Comparison of ENCODE assay signal across 20 cellular contexts in the genomic region with DNA sequence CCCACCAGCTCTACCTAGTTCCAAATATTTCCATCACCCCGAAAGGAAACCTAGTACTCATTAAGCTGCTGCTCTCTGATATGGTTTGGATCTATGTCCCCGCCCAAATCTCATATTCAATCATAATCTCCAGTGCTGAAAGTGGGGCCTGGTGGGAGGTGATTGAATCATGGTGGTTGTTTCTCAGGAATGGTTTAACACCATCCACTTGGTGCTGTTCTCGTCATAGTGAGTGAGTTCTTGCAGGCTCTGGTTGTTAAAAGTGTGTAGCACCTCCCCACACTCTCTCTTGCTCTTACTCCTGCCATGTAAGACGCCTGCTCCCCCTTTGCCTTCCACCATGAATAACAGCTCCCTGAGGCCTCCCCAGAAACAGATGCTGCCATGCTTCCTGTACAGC. TPM values are rescaled to one million over a fixed set of nuclear protein-coding genes. Genes with fewer than 3 reads are reported as not detected.
DNase-seq lines count a peak whose midpoint lies in the region; ATAC-seq and TF ChIP-seq lines count a peak whose summit lies in the region.
"Had no signal": no experiment of that assay in that cellular context is flagged by ENCODE, and none has a peak within 500 bp of the region (broad histone marks: within the 10 kb centered on the region; RNA-seq: fewer than 3 reads in every experiment).

No MANE protein-coding gene starts in this region.

- no peak overlapping the region for H3K27ac ChIP-seq in dorsolateral prefrontal cortex

- no peak overlapping the region for H3K4me3 ChIP-seq in dorsolateral prefrontal cortex
- H3K4me3 ChIP-seq: GM23338, K562 had no signal

- H3K4me3 Mint-ChIP-seq in activated naive CD4-positive, alpha-beta T cell treated with anti-CD3 and anti-CD28 coated beads for 36 hours, result no peak overlapping the region
- H3K4me3 Mint-ChIP-seq in activated naive CD4-positive, alpha-beta T cell treated with anti-CD3 and anti-CD28 coated beads, Interleukin-2, amount 10 ng/mL, durations not matched to agents 7 days and 5 days, result no peak overlapping the region
- H3K4me3 Mint-ChIP-seq in activated naive CD8-positive, alpha-beta T cell treated with anti-CD3 and anti-CD28 coated beads for 36 hours, result no peak overlapping the region
- no peak overlapping the region for H3K4me3 Mint-ChIP-seq in stimulated activated effector memory CD8-positive, alpha-beta T cell treated with anti-CD3 and anti-CD28 coated beads, Interleukin-12 subunit alpha, Interleukin-12 subunit beta, amount 100 ng/mL, for 72 hours
- H3K4me3 Mint-ChIP-seq: CD4-positive, alpha-beta T cell; GM23338 had no signal

- TF ChIP-seq CTCF in dorsolateral prefrontal cortex (IDR thresholded peaks at IDR 0.05 in 54 of 56, conservative IDR thresholded peaks at IDR 0.05 in 2 of 56; ENCODE audit: low read depth in 1 of 56, partially characterized antibody in 56 of 56), result no peak

- CTCF ChIA-PET in activated naive CD4-positive, alpha-beta T cell treated with anti-CD3 and anti-CD28 coated beads for 36 hours (lab: Charles Lee), result interaction anchor here (1.3 kb wide), 1 partner anchor 11 kb away, joined by 4 read pairs; no protein-coding TSS in a partner anchor
- CTCF ChIA-PET in activated naive CD4-positive, alpha-beta T cell treated with anti-CD3 and anti-CD28 coated beads, Interleukin-2, amount 10 ng/mL, durations not matched to agents 7 days and 5 days (lab: Charles Lee), result interaction anchor here (0.6 kb wide), 1 partner anchor 56 kb away, joined by 3 read pairs; no protein-coding TSS in a partner anchor

- no peaks in the 10 kb centered on the region for H3K27me3 ChIP-seq in dorsolateral prefrontal cortex
- H3K27me3 ChIP-seq: BE2C had no signal

- DNase-seq in activated CD4-positive, alpha-beta T cell treated with anti-CD3 and anti-CD28 coated beads for 24 hours (ENCODE audit: low read depth in 2 of 2), result peak; percentile 3 to 11
- no peak for DNase-seq in activated CD4-positive, alpha-beta T cell treated with anti-CD3 and anti-CD28 coated beads for 1 hour
- peak; percentile 38 for DNase-seq in activated naive CD4-positive, alpha-beta T cell treated with anti-CD3 and anti-CD28 coated beads for 36 hours
- no peak for DNase-seq in activated naive CD4-positive, alpha-beta T cell treated with anti-CD3 and anti-CD28 coated beads, Interleukin-2, amount 10 ng/mL, durations not matched to agents 7 days and 5 days
- DNase-seq in activated naive CD8-positive, alpha-beta T cell treated with anti-CD3 and anti-CD28 coated beads for 36 hours, result peak; percentile 5
- no peak for DNase-seq in stimulated activated effector memory CD8-positive, alpha-beta T cell treated with anti-CD3 and anti-CD28 coated beads, Interleukin-12 subunit alpha, Interleukin-12 subunit beta, amount 100 ng/mL, for 72 hours (ENCODE audit: low spot score in 2 of 2)
- DNase-seq in dorsolateral prefrontal cortex (no peak), germinal center (ENCODE audit: low spot score) (no peak)
- DNase-seq: 8988T; BE2C; CD4-positive, alpha-beta T cell; EL; NCI-H1417 treated with DMSO at 0.1 percent for 48 hours; NCI-H2029; NCI-H2171; NCI-H446; NCI-H69 had no signal

- no peaks in the 10 kb centered on the region for H3K27me3 Mint-ChIP-seq in activated naive CD4-positive, alpha-beta T cell treated with anti-CD3 and anti-CD28 coated beads for 36 hours (ENCODE audit: low read depth)
- H3K27me3 Mint-ChIP-seq in activated naive CD4-positive, alpha-beta T cell treated with anti-CD3 and anti-CD28 coated beads, Interleukin-2, amount 10 ng/mL, durations not matched to agents 7 days and 5 days, result no peaks in the 10 kb centered on the region
- H3K27me3 Mint-ChIP-seq in activated naive CD8-positive, alpha-beta T cell treated with anti-CD3 and anti-CD28 coated beads for 36 hours, result no peaks in the 10 kb centered on the region
- H3K27me3 Mint-ChIP-seq: CD4-positive, alpha-beta T cell had no signal

- ATAC-seq in stimulated activated effector memory CD8-positive, alpha-beta T cell treated with anti-CD3 and anti-CD28 coated beads, Interleukin-12 subunit alpha, Interleukin-12 subunit beta, amount 100 ng/mL, for 72 hours, result peak; percentile 96
- ATAC-seq: GM23338, HCT116, K562 had no signal

- no peaks in the 10 kb centered on the region for H3K36me3 Mint-ChIP-seq in activated naive CD4-positive, alpha-beta T cell treated with anti-CD3 and anti-CD28 coated beads for 36 hours (ENCODE audit: low read depth)
- peaks cover 2% of the 10 kb centered on the region for H3K36me3 Mint-ChIP-seq in activated naive CD4-positive, alpha-beta T cell treated with anti-CD3 and anti-CD28 coated beads, Interleukin-2, amount 10 ng/mL, durations not matched to agents 7 days and 5 days
- H3K36me3 Mint-ChIP-seq in activated naive CD8-positive, alpha-beta T cell treated with anti-CD3 and anti-CD28 coated beads for 36 hours, result no peaks in the 10 kb centered on the region
- H3K36me3 Mint-ChIP-seq in stimulated activated effector memory CD8-positive, alpha-beta T cell treated with anti-CD3 and anti-CD28 coated beads, Interleukin-12 subunit alpha, Interleukin-12 subunit beta, amount 100 ng/mL, for 72 hours, result no peaks in the 10 kb centered on the region

- H3K4me1 Mint-ChIP-seq in activated naive CD4-positive, alpha-beta T cell treated with anti-CD3 and anti-CD28 coated beads for 36 hours (ENCODE audit: low read depth), result peaks cover 13% of the 10 kb centered on the region
- no peaks in the 10 kb centered on the region for H3K4me1 Mint-ChIP-seq in activated naive CD4-positive, alpha-beta T cell treated with anti-CD3 and anti-CD28 coated beads, Interleukin-2, amount 10 ng/mL, durations not matched to agents 7 days and 5 days
- H3K4me1 Mint-ChIP-seq in activated naive CD8-positive, alpha-beta T cell treated with anti-CD3 and anti-CD28 coated beads for 36 hours, result peaks cover 10% of the 10 kb centered on the region
- H3K4me1 Mint-ChIP-seq in stimulated activated effector memory CD8-positive, alpha-beta T cell treated with anti-CD3 and anti-CD28 coated beads, Interleukin-12 subunit alpha, Interleukin-12 subunit beta, amount 100 ng/mL, for 72 hours, result peaks cover 11% of the 10 kb centered on the region
- H3K4me1 Mint-ChIP-seq: GM23338 had no signal

- H3K9me3 Mint-ChIP-seq in activated naive CD4-positive, alpha-beta T cell treated with anti-CD3 and anti-CD28 coated beads for 36 hours, result no peaks in the 10 kb centered on the region
- H3K9me3 Mint-ChIP-seq in activated naive CD4-positive, alpha-beta T cell treated with anti-CD3 and anti-CD28 coated beads, Interleukin-2, amount 10 ng/mL, durations not matched to agents 7 days and 5 days, result no peaks in the 10 kb centered on the region
- H3K9me3 Mint-ChIP-seq in activated naive CD8-positive, alpha-beta T cell treated with anti-CD3 and anti-CD28 coated beads for 36 hours, result no peaks in the 10 kb centered on the region
- H3K9me3 Mint-ChIP-seq in stimulated activated effector memory CD8-positive, alpha-beta T cell treated with anti-CD3 and anti-CD28 coated beads, Interleukin-12 subunit alpha, Interleukin-12 subunit beta, amount 100 ng/mL, for 72 hours, result no peaks in the 10 kb centered on the region
- H3K9me3 Mint-ChIP-seq: CD4-positive, alpha-beta T cell; GM23338 had no signal

- H3K27ac Mint-ChIP-seq in activated naive CD4-positive, alpha-beta T cell treated with anti-CD3 and anti-CD28 coated beads for 36 hours, result no peak overlapping the region
- no peak overlapping the region for H3K27ac Mint-ChIP-seq in activated naive CD4-positive, alpha-beta T cell treated with anti-CD3 and anti-CD28 coated beads, Interleukin-2, amount 10 ng/mL, durations not matched to agents 7 days and 5 days
- H3K27ac Mint-ChIP-seq in activated naive CD8-positive, alpha-beta T cell treated with anti-CD3 and anti-CD28 coated beads for 36 hours, result peak overlapping the region; percentile 15
- H3K27ac Mint-ChIP-seq in stimulated activated effector memory CD8-positive, alpha-beta T cell treated with anti-CD3 and anti-CD28 coated beads, Interleukin-12 subunit alpha, Interleukin-12 subunit beta, amount 100 ng/mL, for 72 hours, result no peak overlapping the region
- H3K27ac Mint-ChIP-seq: CD4-positive, alpha-beta T cell; GM23338 had no signal

- intact Hi-C loops in activated naive CD4-positive, alpha-beta T cell treated with anti-CD3 and anti-CD28 coated beads for 36 hours (cut with micrococcal nuclease), result no loop called here
- intact Hi-C loops in dorsolateral prefrontal cortex (cut with DNase I), result no loop called here

RNA-seq across cellular contexts. Expression of a gene that starts 43.4 kb away (rescaled TPM):
- 10 to 100 TPM; 45.8 to 50.1 TPM for total RNA-seq in activated naive CD4-positive, alpha-beta T cell treated with anti-CD3 and anti-CD28 coated beads for 36 hours
- total RNA-seq in activated naive CD8-positive, alpha-beta T cell treated with anti-CD3 and anti-CD28 coated beads for 36 hours, result 10 to 100 TPM; 66.3 to 66.8 TPM
- 10 to 100 TPM; 25.6 to 57.8 (median 42.3) TPM for total RNA-seq in dorsolateral prefrontal cortex

Comparison
In these comparisons a context has a peak if more than half of its experiments do, and no peak if none do; other contexts are left out.
1. DNase-seq: peak in activated CD4-positive, alpha-beta T cell treated with anti-CD3 and anti-CD28 coated beads for 24 hours (2 of 2), activated naive CD4-positive, alpha-beta T cell treated with anti-CD3 and anti-CD28 coated beads for 36 hours (single experiment) and activated naive CD8-positive, alpha-beta T cell treated with anti-CD3 and anti-CD28 coated beads for 36 hours (single experiment); none in activated CD4-positive, alpha-beta T cell treated with anti-CD3 and anti-CD28 coated beads for 1 hour (single experiment), activated naive CD4-positive, alpha-beta T cell treated with anti-CD3 and anti-CD28 coated beads, Interleukin-2, amount 10 ng/mL, durations not matched to agents 7 days and 5 days (single experiment), stimulated activated effector memory CD8-positive, alpha-beta T cell treated with anti-CD3 and anti-CD28 coated beads, Interleukin-12 subunit alpha, Interleukin-12 subunit beta, amount 100 ng/mL, for 72 hours (0 of 2), dorsolateral prefrontal cortex (0 of 10) and germinal center (single experiment).